In the genomic region with DNA sequence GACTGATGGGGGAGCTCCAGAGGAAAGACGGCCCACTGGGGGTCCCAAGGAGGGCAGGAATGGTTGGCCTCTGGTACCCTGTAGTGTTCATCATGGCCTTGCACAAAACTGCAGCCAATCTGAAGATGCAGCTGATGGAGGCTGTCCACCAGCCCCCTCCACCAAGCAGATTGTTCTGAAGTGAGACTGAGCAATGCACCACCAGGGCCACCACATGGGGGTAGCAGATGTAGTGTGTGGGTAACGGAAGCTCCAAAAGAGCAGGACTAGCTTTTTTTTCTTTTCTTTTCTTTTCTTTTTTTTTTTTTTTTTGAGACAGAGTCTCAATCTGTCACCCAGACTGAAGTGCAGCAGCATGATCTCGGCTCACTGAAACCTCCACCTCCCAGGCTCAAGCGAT, we compare ENCODE assay signal across 20 cellular contexts.
"Had no signal": no experiment of that assay in that cellular context is flagged by ENCODE, and none has a peak within 500 bp of the region (broad histone marks: within the 10 kb centered on the region; RNA-seq: fewer than 3 reads in every experiment).

No MANE protein-coding gene starts in this region.

- H3K27ac ChIP-seq: ascending aorta, breast epithelium, PC-9, SK-N-MC had no signal

- H3K27me3 ChIP-seq: ascending aorta, breast epithelium had no signal

- H3K36me3 ChIP-seq: ascending aorta, breast epithelium had no signal

- DNase-seq: activated CD4-positive, alpha-beta T cell treated with anti-CD3 and anti-CD28 coated beads, Interleukin-2, amount 10 ng/mL, durations not matched to agents 24 days and 14 days; activated CD4-positive, alpha-beta T cell treated with anti-CD3 and anti-CD28 coated beads, Interleukin-2, amount 50 U/mL, for 4 hours; activated CD8-positive, alpha-beta T cell treated with anti-CD3 and anti-CD28 coated beads, Interleukin-2, amount 10 ng/mL, durations not matched to agents 7 days and 5 days; activated gamma-delta T cell; activated naive CD4-positive, alpha-beta T cell treated with Interleukin-2 at 50 U/mL for 16 hours; activated naive CD8-positive, alpha-beta T cell treated with anti-CD3 and anti-CD28 coated beads, Interleukin-2, amount 10 ng/mL, durations not matched to agents 7 days and 5 days; activated T-cell treated with anti-CD3 and anti-CD28 coated beads, Interleukin-2, amount 50 U/mL, for 24 hours; cerebellar nuclear complex; NCI-H1092 treated with DMSO at 0.1 percent for 48 hours; NCI-H146; NCI-H187; NCI-H2029 treated with DMSO at 0.1 percent for 48 hours; NCI-H345; NCI-H524 treated with DMSO at 0.1 percent for 48 hours; PC-9; Right ventricle myocardium superior; T1000 had no signal

- H3K4me1 ChIP-seq: ascending aorta, breast epithelium had no signal

- H3K4me2 ChIP-seq: PC-9 had no signal

- H3K9me3 ChIP-seq: ascending aorta, breast epithelium had no signal

- H3K4me3 ChIP-seq: ascending aorta, breast epithelium, PC-9, SK-N-MC had no signal

- ATAC-seq: activated CD8-positive, alpha-beta T cell treated with anti-CD3 and anti-CD28 coated beads, Interleukin-2, amount 10 ng/mL, durations not matched to agents 7 days and 5 days had no signal

- H2AFZ ChIP-seq: PC-9 had no signal
